Comparison of ENCODE assay signal across 9 cellular contexts in genomic region chr2:225122582-225123486, GRCh38.
DNase-seq lines count a peak whose midpoint lies in the region; ATAC-seq, FAIRE-seq and TF ChIP-seq lines count a peak whose summit lies in the region.
"Had no signal": no experiment of that assay in that cellular context is flagged by ENCODE, and none has a peak within 500 bp of the region (broad histone marks: within the 10 kb centered on the region; RNA-seq: fewer than 3 reads in every experiment).

No MANE protein-coding gene starts in this region.

- intact Hi-C loops in CD14-positive monocyte (cut with micrococcal nuclease) = loop anchor here (10.0 kb wide), 1 partner anchor 532 kb away; no protein-coding TSS in a partner anchor

- peak overlapping the region; percentile 66 for H2AFZ ChIP-seq in smooth muscle cell (ENCODE audit: low read depth)

- FAIRE-seq in RCC 7860 (lab: Jason Lieb, UNC) = peak; percentile 2

- no peaks in the 10 kb centered on the region for H4K20me1 ChIP-seq in smooth muscle cell (ENCODE audit: low read depth)

- H3K4me1 Mint-ChIP-seq in CD14-positive monocyte (no peaks in the 10 kb centered on the region), endothelial cell (ENCODE audit: unreplicated experiment) (no peaks in the 10 kb centered on the region)

- no peaks in the 10 kb centered on the region for H3K27me3 ChIP-seq in smooth muscle cell (ENCODE audit: low read depth)

- H3K27me3 Mint-ChIP-seq in CD14-positive monocyte (ENCODE audit: low read depth in 3 of 3) (peaks cover 1 to 9% (median 2%) of the 10 kb centered on the region in 3 donors), endothelial cell (ENCODE audit: unreplicated experiment) (no peaks in the 10 kb centered on the region)

- H3K27ac ChIP-seq in smooth muscle cell (ENCODE audit: low read depth) = no peak overlapping the region
- H3K27ac ChIP-seq: epithelial cell of prostate had no signal

- no peak overlapping the region for H3K9ac ChIP-seq in smooth muscle cell (ENCODE audit: low read depth)

- H3K4me3 ChIP-seq in smooth muscle cell = no peak overlapping the region

- H3K36me3 ChIP-seq in smooth muscle cell (ENCODE audit: low read depth) = no peaks in the 10 kb centered on the region

- no peaks in the 10 kb centered on the region for H3K79me2 ChIP-seq in smooth muscle cell (ENCODE audit: low read depth)

- H3K9me3 Mint-ChIP-seq in CD14-positive monocyte (peaks cover 0 to 10% (median 0%) of the 10 kb centered on the region in 7 donors), endothelial cell (ENCODE audit: unreplicated experiment) (no peaks in the 10 kb centered on the region)

- no peaks in the 10 kb centered on the region for H3F3A ChIP-seq in smooth muscle cell (ENCODE audit: low read depth)

- no peaks in the 10 kb centered on the region for H3K9me3 ChIP-seq in smooth muscle cell (replicated peaks; ENCODE audit: low read depth)

- no peaks in the 10 kb centered on the region for H3K36me3 Mint-ChIP-seq in CD14-positive monocyte
- H3K36me3 Mint-ChIP-seq in endothelial cell (ENCODE audit: low read depth, unreplicated experiment) = no peaks in the 10 kb centered on the region

- no peaks in the 10 kb centered on the region for H3K4me1 ChIP-seq in smooth muscle cell (ENCODE audit: low read depth)

- ATAC-seq in GM19395 (IDR thresholded peaks at IDR 0.05; ENCODE audit: unreplicated experiment) = peak; percentile 50
- no peak for ATAC-seq in GM21381 (IDR thresholded peaks at IDR 0.05; ENCODE audit: unreplicated experiment)

- no peak overlapping the region for H3K27ac Mint-ChIP-seq in CD14-positive monocyte
- no peak overlapping the region for H3K27ac Mint-ChIP-seq in endothelial cell (ENCODE audit: unreplicated experiment)

- H3K4me3 Mint-ChIP-seq in CD14-positive monocyte = no peak overlapping the region
- H3K4me3 Mint-ChIP-seq in endothelial cell (ENCODE audit: unreplicated experiment) = no peak overlapping the region

- no peak overlapping the region for H3K4me2 ChIP-seq in smooth muscle cell

- TF ChIP-seq CTCF in CD14-positive monocyte (IDR thresholded peaks at IDR 0.05) (peak; percentile 62), endothelial cell (IDR thresholded peaks at IDR 0.05; ENCODE audit: unreplicated experiment) (peak; percentile 44), smooth muscle cell (IDR thresholded peaks at IDR 0.05; ENCODE audit: borderline replicate concordance, insufficient read depth, poor library complexity, severe bottlenecking) (peak; percentile 71)

- 77% methylated on average over 14 of the region's 15 CpGs for WGBS in smooth muscle cell (ENCODE audit: low lambda C conversion rate)

- DNase-seq in CD14-positive monocyte (ENCODE audit: low spot score) = no peak
- no peak for DNase-seq in RCC 7860 (ENCODE audit: low spot score)
- DNase-seq in endothelial cell (ENCODE audit: low spot score) = peak; percentile 12
- no peak for DNase-seq in smooth muscle cell (lab: John Stamatoyannopoulos, UW; ENCODE audit: unreplicated experiment)
- DNase-seq in inferior parietal cortex (ENCODE audit: extremely low spot score) = no peak
- DNase-seq in C1 segment of cervical spinal cord (lab: John Stamatoyannopoulos, UW) = no peak
